9 cellular contexts compared by ENCODE assay signal in genomic region chr20:38649275-38649891, GRCh38. TPM values are rescaled to one million over a fixed set of nuclear protein-coding genes. Genes with fewer than 3 reads are reported as not detected.
DNase-seq lines count a peak whose midpoint lies in the region; ATAC-seq and TF ChIP-seq lines count a peak whose summit lies in the region.
"Had no signal": no experiment of that assay in that cellular context is flagged by ENCODE, and none has a peak within 500 bp of the region (broad histone marks: within the 10 kb centered on the region; RNA-seq: fewer than 3 reads in every experiment).

No MANE protein-coding gene starts in this region.

- no peaks in the 10 kb centered on the region for H3K79me1 ChIP-seq in mesendoderm (ENCODE audit: low read length)

- H3K4ac ChIP-seq in mesendoderm (ENCODE audit: low read depth, low read length), result no peak overlapping the region

- H3K4me3 ChIP-seq in HL-60 (replicated peaks; ENCODE audit: insufficient read depth, low read length), result no peak overlapping the region
- no peak overlapping the region for H3K4me3 ChIP-seq in SJCRH30
- no peak overlapping the region for H3K4me3 ChIP-seq in heart left ventricle
- H3K4me3 ChIP-seq in mesendoderm (ENCODE audit: low read length), result no peak overlapping the region

- H2AK5ac ChIP-seq in mesendoderm (ENCODE audit: low read length), result no peak overlapping the region

- WGBS in heart left ventricle, 4 donors, result 21 to 24% (median 23%) methylated on average over 9 to 10 of the region's 10 CpGs
- WGBS in mesendoderm (ENCODE audit: extremely low coverage, insufficient coverage, low lambda C conversion rate), result no CpG with 5 or more reads among the region's 10 CpGs

- H3K18ac ChIP-seq in mesendoderm (ENCODE audit: low read length), result no peak overlapping the region

- in situ Hi-C loops in Caki2 (cut with HindIII; ENCODE audit: low pct_unique_long_range_greater_than_20kb, low sequenced_read_pairs), result no loop called here

- DNase-seq in Caki2 (ENCODE audit: low read depth), result peak; percentile 29
- DNase-seq in HL-60 (ENCODE audit: low read depth in 1 of 2, low spot score in 1 of 2), result peak in 1 of 2 experiments; percentile 9
- peak; percentile 96 to 99 for DNase-seq in SJCRH30
- no peak for DNase-seq in heart left ventricle
- DNase-seq in mesendoderm, result no peak

- H3K36me3 ChIP-seq in SJCRH30, result no peaks in the 10 kb centered on the region
- no peaks in the 10 kb centered on the region for H3K36me3 ChIP-seq in heart left ventricle
- peaks cover 3% of the 10 kb centered on the region for H3K36me3 ChIP-seq in mesendoderm (ENCODE audit: control insufficient read depth, insufficient read depth, low read length)

- H4K5ac ChIP-seq in mesendoderm (ENCODE audit: low read length), result no peak overlapping the region

- ATAC-seq in heart left ventricle (peak; percentile 33 to 68 (median 59)), HG03439 (IDR thresholded peaks at IDR 0.05; ENCODE audit: unreplicated experiment) (no peak), HG02884 (IDR thresholded peaks at IDR 0.05; ENCODE audit: unreplicated experiment) (no peak), HG02885 (IDR thresholded peaks at IDR 0.05; ENCODE audit: poor library complexity, unreplicated experiment) (no peak)

- H3K23ac ChIP-seq in mesendoderm (ENCODE audit: low read length), result no peak overlapping the region

- no peak overlapping the region for H2BK5ac ChIP-seq in mesendoderm (ENCODE audit: low read length)

- peak; percentile 19 for TF ChIP-seq CTCF in HL-60 (IDR thresholded peaks at IDR 0.05; ENCODE audit: insufficient read depth, low read length)
- TF ChIP-seq CTCF in heart left ventricle (IDR thresholded peaks at IDR 0.05), result peak in 11 of 12 donors; percentile 6 to 52 (median 32)

- no peaks in the 10 kb centered on the region for H3K79me2 ChIP-seq in mesendoderm (ENCODE audit: control insufficient read depth, insufficient read depth, low read length)

- no peak for TF ChIP-seq POLR2A in heart left ventricle (IDR thresholded peaks at IDR 0.05)

- H3K27ac ChIP-seq in HL-60 (replicated peaks) (no peak overlapping the region), SJCRH30 (no peak overlapping the region), heart left ventricle (no peak overlapping the region), mesendoderm (ENCODE audit: low read depth, low read length) (no peak overlapping the region)

- H2BK15ac ChIP-seq in mesendoderm (replicated peaks; ENCODE audit: low read depth), result no peak overlapping the region

- no peak overlapping the region for H4K8ac ChIP-seq in mesendoderm (ENCODE audit: low read depth, low read length)

- H3K4me1 ChIP-seq in SJCRH30 (peaks cover 10% of the 10 kb centered on the region), heart left ventricle (peaks cover 0 to 10% (median 3%) of the 10 kb centered on the region in 12 donors), mesendoderm (ENCODE audit: control insufficient read depth, low read depth, low read length) (no peaks in the 10 kb centered on the region)

- H3K27me3 ChIP-seq in HL-60 (ENCODE audit: insufficient read depth, poor library complexity, severe bottlenecking), result peaks cover 15% of the 10 kb centered on the region
- no peaks in the 10 kb centered on the region for H3K27me3 ChIP-seq in SJCRH30
- H3K27me3 ChIP-seq in heart left ventricle, result peaks cover 8 to 85% (median 36%) of the 10 kb centered on the region in 9 donors
- H3K27me3 ChIP-seq in mesendoderm (ENCODE audit: insufficient read depth, low read length, poor library complexity), result no peaks in the 10 kb centered on the region

- H2BK120ac ChIP-seq in mesendoderm (ENCODE audit: low read depth, low read length), result no peak overlapping the region

- H3K4me2 ChIP-seq in mesendoderm (ENCODE audit: low read length), result no peak overlapping the region

- intact Hi-C loops in heart left ventricle (cut with DNase I), result loop anchor here (2.0 to 10.0 kb wide), 9 partner anchors 83 to 398 kb away; no protein-coding TSS in a partner anchor

- H3K9ac ChIP-seq in mesendoderm (ENCODE audit: low read length), result no peak overlapping the region

- H3K9me3 ChIP-seq in SJCRH30 (replicated peaks) (no peaks in the 10 kb centered on the region), heart left ventricle (no peaks in the 10 kb centered on the region)

- H3K56ac ChIP-seq in mesendoderm (ENCODE audit: low read length), result no peak overlapping the region

RNA-seq across cellular contexts. Expression of gene ARHGAP40, which starts 47.8 kb away (rescaled TPM):
- total RNA-seq in Caki2 (2014; rRNA removed; shearing (Covaris generic); ENCODE audit: low replicate concordance), result 3.2 and 4.3 TPM in 2 replicates
- not detected in 2 replicates for total RNA-seq in SJCRH30 (2014; rRNA removed; shearing (Covaris generic))
- not detected for total RNA-seq in heart left ventricle
- polyA plus RNA-seq in heart left ventricle, result under 1 TPM in 1 of 2 donors, not detected in 1; 0.03 TPM
- 12.3 TPM for polyA plus RNA-seq in mesendoderm (2013, experiment 1 of 2)
- polyA plus RNA-seq in mesendoderm (2013, experiment 2 of 2), result 13.1 TPM
- total RNA-seq: subcutaneous adipose tissue had no signal

Comparison
In these comparisons a context has a peak if more than half of its experiments do, and no peak if none do; other contexts are left out.
1. DNase-seq: peak in Caki2 (single experiment) and SJCRH30 (2 of 2); none in heart left ventricle (0 of 5) and mesendoderm (single experiment).
2. ATAC-seq: peak in heart left ventricle (4 of 4); none in HG03439 (single experiment), HG02884 (single experiment) and HG02885 (single experiment).